8 cellular contexts compared by ENCODE assay signal in the genomic region with DNA sequence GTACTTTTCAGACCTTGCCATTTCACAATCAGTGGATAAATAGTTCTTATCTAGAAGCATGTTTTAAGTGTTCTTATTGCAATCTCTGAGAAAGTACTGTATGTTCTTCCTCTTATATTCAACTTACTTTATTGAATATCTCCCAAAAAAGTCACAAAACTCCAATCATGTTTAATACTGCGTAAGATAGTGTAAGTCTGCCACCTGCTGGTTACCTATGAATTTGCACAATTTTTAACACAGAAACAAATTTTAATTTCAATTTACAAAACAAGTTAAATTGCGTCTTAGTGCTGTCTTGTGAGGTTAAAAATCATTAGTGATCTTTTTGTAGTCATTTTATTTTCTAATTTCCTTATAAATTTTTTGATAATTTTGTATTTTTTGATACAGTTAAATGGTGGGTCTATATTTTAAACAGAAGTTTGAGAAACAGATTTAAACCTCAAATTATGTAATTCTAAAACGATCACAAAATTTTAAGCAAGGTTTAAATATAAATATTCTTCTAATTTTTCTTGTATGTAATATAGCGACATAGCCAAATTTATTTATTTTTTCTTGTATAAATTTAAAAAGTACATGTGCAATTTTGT.
DNase-seq lines count a peak whose midpoint lies in the region; ATAC-seq and TF ChIP-seq lines count a peak whose summit lies in the region.

No MANE protein-coding gene starts in this region.

- no peak for TF ChIP-seq POLR2A in stomach (IDR thresholded peaks at IDR 0.05)

- H3K9me3 ChIP-seq in stomach = peaks cover 0 to 5% (median 2%) of the 10 kb centered on the region in 4 donors

- no peak for TF ChIP-seq EP300 in stomach (IDR thresholded peaks at IDR 0.05)

- TF ChIP-seq CTCF in GM12874 (IDR thresholded peaks at IDR 0.05; ENCODE audit: insufficient read depth, low read depth, low read length) = peak; percentile 38; the same call in 1 of the 2 replicates
- TF ChIP-seq CTCF in fibroblast of the aortic adventitia (IDR thresholded peaks at IDR 0.05; ENCODE audit: insufficient read depth, low read length) = peak; percentile 68
- TF ChIP-seq CTCF in stomach (IDR thresholded peaks at IDR 0.05) = peak in 5 of 7 experiments; percentile 13 to 72 (median 35)

- no peak overlapping the region for H3K27ac ChIP-seq in stomach

- DNase-seq in ACHN (peak; percentile 10), RKO (ENCODE audit: low spot score) (peak; percentile 56), fibroblast of the aortic adventitia (ENCODE audit: low read depth) (peak; percentile 59), stomach (no peak)
- DNase-seq in activated effector memory CD4-positive, alpha-beta T cell treated with anti-CD3 and anti-CD28 coated beads, Interleukin-2, amount 50 U/mL, for 16 hours = no peak

- H3K27me3 ChIP-seq in stomach = no peaks in the 10 kb centered on the region

- no peak for ATAC-seq in GM21786 (IDR thresholded peaks at IDR 0.05; ENCODE audit: unreplicated experiment)
- no peak for ATAC-seq in HG03460 (IDR thresholded peaks at IDR 0.05; ENCODE audit: unreplicated experiment)

- H3K4me1 ChIP-seq in stomach = peaks cover 0 to 8% (median 3%) of the 10 kb centered on the region in 4 donors

- intact Hi-C loops in stomach (cut with DNase I; ENCODE audit: low total_unique reads) = no loop called here

- H3K36me3 ChIP-seq in stomach = no peaks in the 10 kb centered on the region

- in situ Hi-C loops in ACHN (cut with HindIII; ENCODE audit: low pct_ligation_motif_present, low pct_unique_long_range_greater_than_20kb, low sequenced_read_pairs) = no loop called here

- 28 to 35% (median 30%) methylated on average over 4 of the region's 4 CpGs for WGBS in stomach, 5 donors

- H3K4me3 ChIP-seq in fibroblast of the aortic adventitia (ENCODE audit: low read depth, low read length) (no peak overlapping the region), stomach (no peak overlapping the region)

Comparison
In these comparisons a context has a peak if more than half of its experiments do, and no peak if none do; other contexts are left out.
1. DNase-seq: peak in ACHN (single experiment), RKO (single experiment) and fibroblast of the aortic adventitia (single experiment); none in stomach (single experiment) and activated effector memory CD4-positive, alpha-beta T cell treated with anti-CD3 and anti-CD28 coated beads, Interleukin-2, amount 50 U/mL, for 16 hours (single experiment).
2. Peak in every context shown above with its lines, with median percentiles within 50 percentile points of each other: CTCF ChIP-seq.